Comparison of ENCODE assay signal across 20 cellular contexts in genomic region chr1:59384443-59384842, GRCh38.
DNase-seq lines count a peak whose midpoint lies in the region; ATAC-seq, FAIRE-seq and TF ChIP-seq lines count a peak whose summit lies in the region.
"Had no signal": no experiment of that assay in that cellular context is flagged by ENCODE, and none has a peak within 500 bp of the region (broad histone marks: within the 10 kb centered on the region; RNA-seq: fewer than 3 reads in every experiment).

No MANE protein-coding gene starts in this region.

- H3K79me1 ChIP-seq in mesendoderm (ENCODE audit: low read length), result no peaks in the 10 kb centered on the region

- no peak; the same call in 2 of the 3 replicates for ATAC-seq in GM23338
- ATAC-seq in pancreas, result no peak
- ATAC-seq: lower lobe of right lung had no signal

- no peak overlapping the region for H3K56ac ChIP-seq in mesendoderm (ENCODE audit: low read length)

- H3K23ac ChIP-seq in mesendoderm (ENCODE audit: low read length), result no peak overlapping the region

- H3K4me3 ChIP-seq in GM23338 (0 out of 2 replicates have a peak overlapping the region, but pooled peaks have one; percentile 10), mesendoderm (ENCODE audit: low read length) (no peak overlapping the region), pancreas (no peak overlapping the region), tibial artery (no peak overlapping the region)
- H3K4me3 ChIP-seq: lower lobe of right lung, ovary had no signal

- H3K9me3 Mint-ChIP-seq in GM23338, result peaks cover 6% of the 10 kb centered on the region; the same call in 2 of the 3 replicates
- H3K9me3 Mint-ChIP-seq: activated CD4-positive, alpha-beta memory T cell treated with anti-CD3 and anti-CD28 coated beads, Interleukin-2, amount 10 ng/mL, durations not matched to agents 7 days and 5 days had no signal

- intact Hi-C loops in pancreas (cut with DNase I) (no loop called here), tibial artery (cut with DNase I; ENCODE audit: low total_unique reads) (no loop called here)

- TF ChIP-seq CTCF in GM23338 (conservative IDR thresholded peaks at IDR 0.05; ENCODE audit: low read depth in 2 of 2) (no peak), pancreas (IDR thresholded peaks at IDR 0.05) (no peak), tibial artery (IDR thresholded peaks at IDR 0.05) (no peak)

- no peak overlapping the region for H3K9ac ChIP-seq in mesendoderm (ENCODE audit: low read length)

- no peak overlapping the region for H2AFZ ChIP-seq in GM23338

- no peak overlapping the region for H2BK15ac ChIP-seq in mesendoderm (replicated peaks; ENCODE audit: low read depth)

- no peak for FAIRE-seq in pancreas (lab: Jason Lieb, UNC)

- no peaks in the 10 kb centered on the region for H4K20me1 ChIP-seq in GM23338 (replicated peaks; ENCODE audit: insufficient read depth)

- H2AK5ac ChIP-seq in mesendoderm (ENCODE audit: low read length), result no peak overlapping the region

- peaks cover 7% of the 10 kb centered on the region for H3K9me2 ChIP-seq in GM23338 (ENCODE audit: insufficient read depth)

- H3K4me1 ChIP-seq in GM23338 (ENCODE audit: insufficient read depth) (peaks cover 32% of the 10 kb centered on the region), mesendoderm (ENCODE audit: control insufficient read depth, low read depth, low read length) (peaks cover 3% of the 10 kb centered on the region), pancreas (peaks cover 0 to 4% (median 0%) of the 10 kb centered on the region in 3 donors), tibial artery (peaks cover 0 to 11% (median 6%) of the 10 kb centered on the region in 4 donors)
- H3K4me1 ChIP-seq: lower lobe of right lung had no signal

- H2BK120ac ChIP-seq in mesendoderm (ENCODE audit: low read depth, low read length), result no peak overlapping the region

- no peaks in the 10 kb centered on the region for H3K27me3 ChIP-seq in GM23338 (ENCODE audit: insufficient read depth)
- H3K27me3 ChIP-seq in mesendoderm (ENCODE audit: insufficient read depth, low read length, poor library complexity), result no peaks in the 10 kb centered on the region
- no peaks in the 10 kb centered on the region for H3K27me3 ChIP-seq in pancreas
- H3K27me3 ChIP-seq in tibial artery, result no peaks in the 10 kb centered on the region
- H3K27me3 ChIP-seq: ovary had no signal

- H3F3A ChIP-seq in GM23338 (replicated peaks; ENCODE audit: low read depth), result no peaks in the 10 kb centered on the region

- H3K9me3 ChIP-seq in pancreas (no peaks in the 10 kb centered on the region), tibial artery (no peaks in the 10 kb centered on the region)
- H3K9me3 ChIP-seq: lower lobe of right lung, ovary had no signal

- H2BK5ac ChIP-seq in mesendoderm (ENCODE audit: low read length), result no peak overlapping the region

- peaks cover 16% of the 10 kb centered on the region for H3K36me3 Mint-ChIP-seq in GM23338 (ENCODE audit: low read depth)

- DNase-seq in NCI-H2196 (lab: John Stamatoyannopoulos, UW; ENCODE audit: unreplicated experiment) (peak; percentile 13), NCI-H2196 treated with DMSO at 0.1 percent for 48 hours (lab: John Stamatoyannopoulos, UW; ENCODE audit: unreplicated experiment) (no peak), GM23338 (ENCODE audit: low spot score) (no peak), MV-4-11 (lab: John Stamatoyannopoulos, UW) (peak; percentile 58), mesendoderm (peak; percentile 21), pancreas (no peak), ureter (ENCODE audit: low spot score) (no peak), tibial artery (no peak)
- DNase-seq: activated CD4-positive, alpha-beta memory T cell treated with anti-CD3 and anti-CD28 coated beads, Interleukin-2, amount 10 ng/mL, durations not matched to agents 7 days and 5 days; activated naive CD4-positive, alpha-beta T cell treated with anti-CD3 and anti-CD28 coated beads, Interleukin-2, amount 10 ng/mL, durations not matched to agents 7 days and 5 days; activated T-cell treated with anti-CD3 and anti-CD28 coated beads, Interleukin-2, amount 50 U/mL, for 1 hour; DMS79; IMR-90; lower lobe of right lung; NCI-H1048; ovary; SHP77 treated with DMSO at 0.1 percent for 48 hours; stimulated activated CD4-positive, alpha-beta T cell treated with anti-CD3 and anti-CD28 coated beads, Interleukin-1b, Interleukin-23, amount 100 ng/mL, for 48 hours had no signal

- peaks cover 2% of the 10 kb centered on the region for H3K27me3 Mint-ChIP-seq in GM23338 (ENCODE audit: insufficient read depth, low read depth, poor library complexity)
- H3K27me3 Mint-ChIP-seq: activated CD4-positive, alpha-beta memory T cell treated with anti-CD3 and anti-CD28 coated beads, Interleukin-2, amount 10 ng/mL, durations not matched to agents 7 days and 5 days; activated naive CD4-positive, alpha-beta T cell treated with anti-CD3 and anti-CD28 coated beads, Interleukin-2, amount 10 ng/mL, durations not matched to agents 7 days and 5 days had no signal

- WGBS in mesendoderm (ENCODE audit: extremely low coverage, insufficient coverage, low lambda C conversion rate), result no CpG with 5 or more reads among the region's 1 CpG
- 55 to 70% methylated on average over 1 of the region's 1 CpG for WGBS in pancreas, 2 donors

- no peaks in the 10 kb centered on the region for H3K79me2 ChIP-seq in GM23338 (replicated peaks; ENCODE audit: insufficient read depth)
- H3K79me2 ChIP-seq in mesendoderm (ENCODE audit: control insufficient read depth, insufficient read depth, low read length), result no peaks in the 10 kb centered on the region

- H3K36me3 ChIP-seq in GM23338 (ENCODE audit: insufficient read depth) (no peaks in the 10 kb centered on the region), mesendoderm (ENCODE audit: control insufficient read depth, insufficient read depth, low read length) (no peaks in the 10 kb centered on the region), pancreas (no peaks in the 10 kb centered on the region), tibial artery (no peaks in the 10 kb centered on the region)
- H3K36me3 ChIP-seq: lower lobe of right lung, ovary had no signal

- H4K8ac ChIP-seq in mesendoderm (ENCODE audit: low read depth, low read length), result no peak overlapping the region

- H3K27ac ChIP-seq in GM23338 (ENCODE audit: low read depth), result peak overlapping the region; percentile 65
- H3K27ac ChIP-seq in mesendoderm (ENCODE audit: low read depth, low read length), result no peak overlapping the region
- no peak overlapping the region for H3K27ac ChIP-seq in pancreas
- H3K27ac ChIP-seq in tibial artery, result no peak overlapping the region
- H3K27ac ChIP-seq: lower lobe of right lung had no signal

- no peak overlapping the region for H3K18ac ChIP-seq in mesendoderm (ENCODE audit: low read length)

- H3K4me3 Mint-ChIP-seq in GM23338, result no peak overlapping the region
- H3K4me3 Mint-ChIP-seq: activated CD4-positive, alpha-beta memory T cell treated with anti-CD3 and anti-CD28 coated beads, Interleukin-2, amount 10 ng/mL, durations not matched to agents 7 days and 5 days; activated naive CD4-positive, alpha-beta T cell treated with anti-CD3 and anti-CD28 coated beads, Interleukin-2, amount 10 ng/mL, durations not matched to agents 7 days and 5 days; CD14-positive monocyte; T-helper 1 cell treated with Interleukin-12 subunit alpha and Interleukin-12 subunit beta and Interleukin-4 antibody, amounts not matched to agents 30 μg/mL and 1 μg/mL, for 36 hours had no signal

- H3K4ac ChIP-seq in mesendoderm (ENCODE audit: low read depth, low read length), result no peak overlapping the region

- H3K27ac Mint-ChIP-seq in GM23338, result no peak overlapping the region
- H3K27ac Mint-ChIP-seq: activated CD4-positive, alpha-beta memory T cell treated with anti-CD3 and anti-CD28 coated beads, Interleukin-2, amount 10 ng/mL, durations not matched to agents 7 days and 5 days; activated naive CD4-positive, alpha-beta T cell treated with anti-CD3 and anti-CD28 coated beads, Interleukin-2, amount 10 ng/mL, durations not matched to agents 7 days and 5 days; CD14-positive monocyte; T-helper 1 cell treated with Interleukin-12 subunit alpha and Interleukin-12 subunit beta and Interleukin-4 antibody, amounts not matched to agents 30 μg/mL and 1 μg/mL, for 36 hours had no signal

- peaks cover 24% of the 10 kb centered on the region for H3K4me1 Mint-ChIP-seq in GM23338
- H3K4me1 Mint-ChIP-seq: activated CD4-positive, alpha-beta memory T cell treated with anti-CD3 and anti-CD28 coated beads, Interleukin-2, amount 10 ng/mL, durations not matched to agents 7 days and 5 days; CD14-positive monocyte had no signal

- H3K4me2 ChIP-seq in GM23338 (peak overlapping the region; percentile 33), mesendoderm (ENCODE audit: low read length) (no peak overlapping the region)

- H4K5ac ChIP-seq in mesendoderm (ENCODE audit: low read length), result no peak overlapping the region

TF ChIP-seq in GM23338, 12 proteins besides CTCF, POLR2A, EP300 and RAD21 (continues in another document):
- TF ChIP-seq ZNF331 (CRISPR knock-in tag; IDR thresholded peaks at IDR 0.05; ENCODE audit: low read depth), result no peak
- no peak for TF ChIP-seq NANOG (IDR thresholded peaks at IDR 0.05; ENCODE audit: borderline replicate concordance)
- no peak for TF ChIP-seq ZNF114 (CRISPR knock-in tag; IDR thresholded peaks at IDR 0.05)

Comparison
In these comparisons a context has a peak if more than half of its experiments do, and no peak if none do; other contexts are left out.
1. DNase-seq: peak in NCI-H2196 (single experiment), MV-4-11 (single experiment) and mesendoderm (single experiment); none in NCI-H2196 treated with DMSO at 0.1 percent for 48 hours (single experiment), GM23338 (single experiment), pancreas (0 of 6), ureter (single experiment) and tibial artery (0 of 2).